ENCODE assay signal across 1 cellular context in genomic region chr20:43456809-43457639, GRCh38.
TF ChIP-seq lines count a peak whose summit lies in the region.

No MANE protein-coding gene starts in this region.

TF ChIP-seq in HepG2, 621 proteins besides CTCF, POLR2A, EP300 and RAD21 (continued from another document and continues in another):
- TF ChIP-seq ASH2L (IDR thresholded peaks at IDR 0.05; ENCODE audit: insufficient read length, low read depth, low read length) (no peak), FOXA1 (IDR thresholded peaks at IDR 0.05) (no peak), FOXA1 (CRISPR knock-in tag; IDR thresholded peaks at IDR 0.05) (no peak), ZFP90 (CRISPR knock-in tag; IDR thresholded peaks at IDR 0.05; ENCODE audit: borderline replicate concordance) (peak; percentile 82), ZNF143 (CRISPR knock-in tag; IDR thresholded peaks at IDR 0.05) (no peak), REST (IDR thresholded peaks at IDR 0.05; ENCODE audit: borderline replicate concordance in 1 of 2, low read depth in 1 of 2, low read length in 2 of 2) (0 out of 4 replicates have a peak, but pooled peaks of 1 of the 2 experiments have one; percentile 51), SRSF1 (optimal IDR thresholded peaks at IDR 0.05; ENCODE audit: low read depth, low read length) (no peak), KMT2A (CRISPR knock-in tag; IDR thresholded peaks at IDR 0.05) (peak; percentile 13; the same call in 1 of the 2 replicates), FIP1L1 (IDR thresholded peaks at IDR 0.05; ENCODE audit: borderline replicate concordance, insufficient read depth, low read depth, low read length) (no peak), ISL2 (CRISPR knock-in tag; IDR thresholded peaks at IDR 0.05) (no peak), PAX8 (CRISPR knock-in tag; IDR thresholded peaks at IDR 0.05; ENCODE audit: borderline replicate concordance) (0 out of 2 replicates have a peak, but pooled peaks have one; percentile 13), MNT (IDR thresholded peaks at IDR 0.05) (no peak), RFX5 (IDR thresholded peaks at IDR 0.05; ENCODE audit: low read depth, low read length) (0 out of 2 replicates have a peak, but pooled peaks have one; percentile 37), ETV6 (CRISPR knock-in tag; conservative IDR thresholded peaks at IDR 0.05) (no peak; the same call in 1 of the 2 replicates), ZNF343 (CRISPR knock-in tag; IDR thresholded peaks at IDR 0.05) (no peak; the same call in 1 of the 2 replicates), ESRRA (CRISPR knock-in tag; IDR thresholded peaks at IDR 0.05; ENCODE audit: low read depth) (no peak), CCAR2 (optimal IDR thresholded peaks at IDR 0.05; ENCODE audit: low read depth, low read length) (no peak), IRF1 (CRISPR knock-in tag; IDR thresholded peaks at IDR 0.05; ENCODE audit: low read depth) (no peak), MED13 (CRISPR knock-in tag; IDR thresholded peaks at IDR 0.05) (0 out of 2 replicates have a peak, but pooled peaks have one; percentile 33), NFRKB (IDR thresholded peaks at IDR 0.05) (no peak), NFKBIZ (CRISPR knock-in tag; IDR thresholded peaks at IDR 0.05) (no peak), HCFC1 (IDR thresholded peaks at IDR 0.05; ENCODE audit: low read depth, low read length) (no peak), DMTF1 (CRISPR knock-in tag; IDR thresholded peaks at IDR 0.05) (no peak), THAP11 (CRISPR knock-in tag; IDR thresholded peaks at IDR 0.05) (no peak), ZNF713 (CRISPR knock-in tag; IDR thresholded peaks at IDR 0.05) (no peak), RXRA (CRISPR knock-in tag; IDR thresholded peaks at IDR 0.05) (no peak; the same call in 1 of the 2 replicates), ZSCAN12 (CRISPR knock-in tag; IDR thresholded peaks at IDR 0.05) (no peak; the same call in 1 of the 2 replicates), ZEB1 (IDR thresholded peaks at IDR 0.05; ENCODE audit: insufficient replicate concordance, low read depth) (peak; percentile 33), TOE1 (CRISPR knock-in tag; IDR thresholded peaks at IDR 0.05) (no peak), TBL1XR1 (IDR thresholded peaks at IDR 0.05; ENCODE audit: borderline replicate concordance, low read length, partially characterized antibody) (no peak), MXD4 (CRISPR knock-in tag; IDR thresholded peaks at IDR 0.05) (no peak), TGIF2 (CRISPR knock-in tag; IDR thresholded peaks at IDR 0.05) (no peak), ZNF20 (CRISPR knock-in tag; IDR thresholded peaks at IDR 0.05) (0 out of 2 replicates have a peak, but pooled peaks have one; percentile 8), TFDP2 (CRISPR knock-in tag; IDR thresholded peaks at IDR 0.05) (no peak; the same call in 1 of the 2 replicates), THYN1 (CRISPR knock-in tag; IDR thresholded peaks at IDR 0.05; ENCODE audit: borderline replicate concordance, low read depth) (no peak), NAIF1 (CRISPR knock-in tag; IDR thresholded peaks at IDR 0.05; ENCODE audit: borderline replicate concordance) (0 out of 2 replicates have a peak, but pooled peaks have one; percentile 49), KDM6A (CRISPR knock-in tag; IDR thresholded peaks at IDR 0.05; ENCODE audit: low read depth) (no peak), CAMTA2 (CRISPR knock-in tag; IDR thresholded peaks at IDR 0.05; ENCODE audit: borderline replicate concordance) (no peak; the same call in 1 of the 2 replicates), KIAA2018 (CRISPR knock-in tag; IDR thresholded peaks at IDR 0.05; ENCODE audit: borderline replicate concordance) (no peak; the same call in 1 of the 2 replicates), TRAFD1 (CRISPR knock-in tag; IDR thresholded peaks at IDR 0.05; ENCODE audit: borderline replicate concordance) (no peak; the same call in 1 of the 2 replicates)
